Comparison of ENCODE assay signal across 8 cellular contexts in genomic region chr19:680287-681028, GRCh38. TPM values are rescaled to one million over a fixed set of nuclear protein-coding genes. Genes with fewer than 3 reads are reported as not detected.
DNase-seq lines count a peak whose midpoint lies in the region; ATAC-seq and TF ChIP-seq lines count a peak whose summit lies in the region.

No MANE protein-coding gene starts in this region.

- TF ChIP-seq POLR2A in NB4 (IDR thresholded peaks at IDR 0.05; ENCODE audit: extremely low read depth, insufficient read length): peak; percentile 56
- TF ChIP-seq POLR2A in ovary (IDR thresholded peaks at IDR 0.05): peak; percentile 89
- TF ChIP-seq POLR2A in thyroid gland (IDR thresholded peaks at IDR 0.05): peak; percentile 59 to 91

- ATAC-seq in HG02588 (IDR thresholded peaks at IDR 0.05; ENCODE audit: unreplicated experiment): peak; percentile 63

- no peaks in the 10 kb centered on the region for H3K36me3 Mint-ChIP-seq in activated naive CD4-positive, alpha-beta T cell treated with anti-CD3 and anti-CD28 coated beads, Interleukin-2, amount 50 U/mL, for 24 hours
- no peaks in the 10 kb centered on the region for H3K36me3 Mint-ChIP-seq in glutamatergic neuron (ENCODE audit: unreplicated experiment)

- H3K4me3 Mint-ChIP-seq in activated naive CD4-positive, alpha-beta T cell treated with anti-CD3 and anti-CD28 coated beads, Interleukin-2, amount 50 U/mL, for 24 hours: peak overlapping the region; percentile 93
- peak overlapping the region; percentile 94 for H3K4me3 Mint-ChIP-seq in glutamatergic neuron (ENCODE audit: unreplicated experiment)

- H3K9me3 Mint-ChIP-seq in activated naive CD4-positive, alpha-beta T cell treated with anti-CD3 and anti-CD28 coated beads, Interleukin-2, amount 50 U/mL, for 24 hours: no peaks in the 10 kb centered on the region
- H3K9me3 Mint-ChIP-seq in glutamatergic neuron (ENCODE audit: unreplicated experiment): peaks cover 7% of the 10 kb centered on the region

- H3K4me3 ChIP-seq in NB4 (ENCODE audit: low read depth, low read length) (peak overlapping the region; percentile 49), ovary (peak overlapping the region; percentile 59), thyroid gland (replicated peaks in 1 of 3) (peak overlapping the region; percentile 47 to 87 (median 72))

- peak overlapping the region; percentile 100 for H3K27ac Mint-ChIP-seq in activated naive CD4-positive, alpha-beta T cell treated with anti-CD3 and anti-CD28 coated beads, Interleukin-2, amount 50 U/mL, for 24 hours
- H3K27ac Mint-ChIP-seq in glutamatergic neuron (ENCODE audit: unreplicated experiment): peak overlapping the region; percentile 93

- TF ChIP-seq CTCF in GM10266 (IDR thresholded peaks at IDR 0.05; ENCODE audit: control insufficient read depth, insufficient read depth, low read depth, missing control alignments): peak; percentile 78
- TF ChIP-seq CTCF in NB4 (IDR thresholded peaks at IDR 0.05; ENCODE audit: low read depth, low read length): peak; percentile 17
- TF ChIP-seq CTCF in glutamatergic neuron (IDR thresholded peaks at IDR 0.05; ENCODE audit: partially characterized antibody, unreplicated experiment): peak; percentile 19
- TF ChIP-seq CTCF in ovary (IDR thresholded peaks at IDR 0.05): peak in 2 of 3 donors; percentile 80 to 85
- peak in 3 of 6 experiments; percentile 44 to 56 (median 48) for TF ChIP-seq CTCF in thyroid gland (IDR thresholded peaks at IDR 0.05)

- H3K27ac ChIP-seq in ovary (peak overlapping the region; percentile 91 to 95), thyroid gland (peak overlapping the region; percentile 60 to 89 (median 65))

- no peaks in the 10 kb centered on the region for H3K36me3 ChIP-seq in ovary
- H3K36me3 ChIP-seq in thyroid gland: no peaks in the 10 kb centered on the region

- H3K27me3 ChIP-seq in ovary (no peaks in the 10 kb centered on the region), thyroid gland (no peaks in the 10 kb centered on the region)

- intact Hi-C loops in ovary (cut with DNase I) (no loop called here), thyroid gland (cut with DNase I) (no loop called here)

- H3K4me1 Mint-ChIP-seq in activated naive CD4-positive, alpha-beta T cell treated with anti-CD3 and anti-CD28 coated beads, Interleukin-2, amount 50 U/mL, for 24 hours: no peaks in the 10 kb centered on the region
- peaks cover 1% of the 10 kb centered on the region for H3K4me1 Mint-ChIP-seq in glutamatergic neuron (ENCODE audit: low read depth, unreplicated experiment)

- 1% methylated on average over 11 to 70 of the region's 70 CpGs for WGBS in ovary, 3 donors
- WGBS in thyroid gland, 2 donors: 1 to 5% methylated on average over 8 to 12 of the region's 70 CpGs

- H3K4me1 ChIP-seq in ovary (ENCODE audit: insufficient read depth): peaks cover 15% of the 10 kb centered on the region
- H3K4me1 ChIP-seq in thyroid gland: peaks cover 17 to 38% of the 10 kb centered on the region in 2 donors

- peaks cover under 1% of the 10 kb centered on the region for H3K27me3 Mint-ChIP-seq in activated naive CD4-positive, alpha-beta T cell treated with anti-CD3 and anti-CD28 coated beads, Interleukin-2, amount 50 U/mL, for 24 hours
- H3K27me3 Mint-ChIP-seq in glutamatergic neuron (ENCODE audit: unreplicated experiment): peaks cover 9% of the 10 kb centered on the region

- TF ChIP-seq EP300 in ovary (IDR thresholded peaks at IDR 0.05): peak; percentile 65

- DNase-seq in GM10266 (ENCODE audit: extremely low spot score): peak; percentile 100
- peak; percentile 95 for DNase-seq in NB4 (ENCODE audit: low read depth)
- DNase-seq in SK-N-DZ (ENCODE audit: low spot score): peak; percentile 96
- peak; percentile 100 for DNase-seq in glutamatergic neuron
- DNase-seq in ovary: peak; percentile 100
- DNase-seq in thyroid gland: peak; percentile 99 to 100

- H3K9me3 ChIP-seq in ovary (no peaks in the 10 kb centered on the region), thyroid gland (no peaks in the 10 kb centered on the region)

RNA-seq across cellular contexts. Expression of gene FSTL3, which starts 4.3 kb away (rescaled TPM):
- 13.8 and 27.0 TPM in 2 replicates for polyA plus RNA-seq in SK-N-DZ (2014; cell fraction: cytosol; rRNA removed)
- polyA plus RNA-seq in SK-N-DZ (2014; cell fraction: nucleus; rRNA removed): 23.3 and 25.4 TPM in 2 replicates
- total RNA-seq in glutamatergic neuron (ENCODE audit: unreplicated experiment) (10.7 TPM), ovary (100 to 1,000 TPM in 1 of 7 donors, 10 to 100 TPM in 6; 21.3 to 141 (median 45.7) TPM), thyroid gland (10 to 100 TPM; 16.2 to 73.4 (median 62.9) TPM)
- polyA plus RNA-seq in ovary: 10 to 100 TPM; 16.9 to 22.6 TPM

RNA-seq across cellular contexts. Expression of gene PRSS57, which starts 14.8 kb away (rescaled TPM):
- not detected in 2 replicates for polyA plus RNA-seq in SK-N-DZ (2014; cell fraction: cytosol; rRNA removed)
- not detected in 2 replicates for polyA plus RNA-seq in SK-N-DZ (2014; cell fraction: nucleus; rRNA removed)
- total RNA-seq in glutamatergic neuron (ENCODE audit: unreplicated experiment) (0.78 TPM), ovary (under 1 TPM in 1 of 7 donors, not detected in 6; 0.33 TPM), thyroid gland (not detected)
- polyA plus RNA-seq in ovary: under 1 TPM in 1 of 2 donors, not detected in 1; 0.07 TPM

RNA-seq across cellular contexts. Expression of gene RNF126, which starts 17.4 kb away (rescaled TPM):
- 60.8 and 67.6 TPM in 2 replicates for polyA plus RNA-seq in SK-N-DZ (2014; cell fraction: cytosol; rRNA removed)
- polyA plus RNA-seq in SK-N-DZ (2014; cell fraction: nucleus; rRNA removed): 98.8 and 99.8 TPM in 2 replicates
- 51.7 TPM for total RNA-seq in glutamatergic neuron (ENCODE audit: unreplicated experiment)
- total RNA-seq in ovary: 10 to 100 TPM; 26.6 to 52.2 (median 34.5) TPM
- 10 to 100 TPM in 1 of 2 donors, 1 to 10 TPM in 1; 1.5 to 29.4 TPM for polyA plus RNA-seq in ovary
- 10 to 100 TPM; 41.4 to 55.5 (median 53.5) TPM for total RNA-seq in thyroid gland

RNA-seq across cellular contexts. Expression of gene PALM, which starts 28.3 kb away (rescaled TPM):
- 55.2 and 83.8 TPM in 2 replicates for polyA plus RNA-seq in SK-N-DZ (2014; cell fraction: cytosol; rRNA removed)
- 56.4 and 66.9 TPM in 2 replicates for polyA plus RNA-seq in SK-N-DZ (2014; cell fraction: nucleus; rRNA removed)
- total RNA-seq in glutamatergic neuron (ENCODE audit: unreplicated experiment) (349 TPM), ovary (100 to 1,000 TPM in 5 of 7 donors, 10 to 100 TPM in 2; 36.1 to 169 (median 126) TPM), thyroid gland (10 to 100 TPM; 18.9 to 45.5 (median 27.7) TPM)
- 10 to 100 TPM in 1 of 2 donors, 1 to 10 TPM in 1; 2.9 to 66.9 TPM for polyA plus RNA-seq in ovary

RNA-seq across cellular contexts. Expression of gene FGF22, which starts 40.8 kb away (rescaled TPM):
- polyA plus RNA-seq in SK-N-DZ (2014; cell fraction: cytosol; rRNA removed): 1.8 TPM in 1 of 2 replicates, not detected in the other
- polyA plus RNA-seq in SK-N-DZ (2014; cell fraction: nucleus; rRNA removed): 1.5 and 3.3 TPM in 2 replicates
- total RNA-seq in glutamatergic neuron (ENCODE audit: unreplicated experiment): 1.5 TPM
- total RNA-seq in ovary: 1 to 10 TPM in 6 of 7 donors, under 1 TPM in 1; 0.23 to 4.4 (median 2.2) TPM
- 1 to 10 TPM in 1 of 2 donors, not detected in 1; 4.2 TPM for polyA plus RNA-seq in ovary
- not detected for total RNA-seq in thyroid gland

Comparison
In these comparisons a context has a peak if more than half of its experiments do, and no peak if none do; other contexts are left out.
1. Peak in every context shown above with its lines: DNase-seq, ATAC-seq, H3K4me3 ChIP-seq and H3K27ac ChIP-seq.